Comparison of ENCODE assay signal across 22 cellular contexts in the genomic region with DNA sequence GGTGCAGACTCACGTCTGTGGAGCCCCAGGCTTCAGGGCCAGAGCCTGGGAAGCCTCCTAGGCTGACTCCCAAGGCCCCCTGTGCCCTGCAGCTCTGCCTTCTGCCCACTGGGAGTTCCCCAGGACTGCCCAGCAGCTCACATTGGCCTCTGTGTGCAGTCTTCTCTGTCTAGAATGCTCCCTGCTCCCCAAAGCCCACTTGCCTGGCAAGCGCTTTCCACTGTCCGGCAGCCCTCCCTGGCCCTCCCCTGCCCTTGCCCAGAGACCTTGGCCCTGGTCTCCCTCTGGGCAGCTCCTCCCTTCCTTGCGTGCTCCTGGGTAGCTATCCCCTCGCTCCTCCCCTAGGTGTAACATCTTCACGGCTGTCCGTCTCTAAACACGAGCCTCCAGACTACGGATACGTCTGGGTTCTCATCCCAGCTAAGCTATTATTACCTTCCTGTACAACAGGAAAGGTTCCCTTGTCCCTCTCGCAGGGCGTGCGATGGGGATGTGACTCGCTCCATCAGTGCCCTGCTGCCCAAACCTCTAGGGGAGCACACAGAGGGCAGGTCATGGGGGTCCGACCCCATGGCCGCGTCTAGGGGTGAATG.
DNase-seq lines count a peak whose midpoint lies in the region; ATAC-seq and TF ChIP-seq lines count a peak whose summit lies in the region.
"Had no signal": no experiment of that assay in that cellular context is flagged by ENCODE, and none has a peak within 500 bp of the region (broad histone marks: within the 10 kb centered on the region; RNA-seq: fewer than 3 reads in every experiment).

No MANE protein-coding gene starts in this region.

- no peak overlapping the region for H3K4me2 ChIP-seq in DND-41 (ENCODE audit: insufficient read depth, low read length)
- H3K4me2 ChIP-seq in neural progenitor cell: no peak overlapping the region

- in situ Hi-C loops in Panc1 (cut with HindIII; ENCODE audit: low pct_unique_long_range_greater_than_20kb, low sequenced_read_pairs): no loop called here

- H4K20me1 ChIP-seq in DND-41 (ENCODE audit: insufficient read depth, low read length) (no peaks in the 10 kb centered on the region), neural progenitor cell (ENCODE audit: low read depth) (no peaks in the 10 kb centered on the region)

- POLR2A ChIA-PET in Panc1 (lab: Charles Lee): no interaction called here

- no peaks in the 10 kb centered on the region for H3K79me2 ChIP-seq in DND-41 (ENCODE audit: insufficient read depth, low read length)
- no peaks in the 10 kb centered on the region for H3K79me2 ChIP-seq in neural progenitor cell (ENCODE audit: low read depth)

- no peaks in the 10 kb centered on the region for H3K27me3 ChIP-seq in DND-41 (ENCODE audit: insufficient read depth, low read length, poor library complexity)
- H3K27me3 ChIP-seq in Panc1 (ENCODE audit: control insufficient read depth, insufficient read depth, low read length): no peaks in the 10 kb centered on the region
- no peaks in the 10 kb centered on the region for H3K27me3 ChIP-seq in neural progenitor cell

- no peaks in the 10 kb centered on the region for H3K36me3 ChIP-seq in DND-41 (ENCODE audit: insufficient read depth, low read length)
- no peaks in the 10 kb centered on the region for H3K36me3 ChIP-seq in Panc1 (ENCODE audit: control insufficient read depth, insufficient read depth, low read length)
- H3K36me3 ChIP-seq in neural progenitor cell: no peaks in the 10 kb centered on the region
- H3K36me3 ChIP-seq: thoracic aorta had no signal

- no peak for ATAC-seq in DND-41 (ENCODE audit: insufficient read depth, low read depth)
- peak; percentile 70; the same call in 1 of the 2 replicates for ATAC-seq in Panc1
- ATAC-seq in HG02610 (IDR thresholded peaks at IDR 0.05; ENCODE audit: unreplicated experiment): no peak
- ATAC-seq: activated T-cell treated with anti-CD3 and anti-CD28 coated beads, Interleukin-2, amount 50 U/mL, for 72 hours had no signal

- peaks cover 5% of the 10 kb centered on the region for H3F3A ChIP-seq in neural progenitor cell (ENCODE audit: low read depth)

- H3K9me3 ChIP-seq in DND-41 (ENCODE audit: insufficient read depth, low read length, severe bottlenecking) (no peaks in the 10 kb centered on the region), Panc1 (ENCODE audit: control insufficient read depth, insufficient read depth, low read depth, low read length) (no peaks in the 10 kb centered on the region), neural progenitor cell (ENCODE audit: low read depth) (no peaks in the 10 kb centered on the region)
- H3K9me3 ChIP-seq: thoracic aorta had no signal

- peak; percentile 5 for DNase-seq in DND-41
- DNase-seq in Panc1 (ENCODE audit: low read depth, low spot score): no peak
- no peak for DNase-seq in fibroblast of mammary gland (ENCODE audit: low read depth)
- DNase-seq in neural progenitor cell (ENCODE audit: low spot score): no peak
- DNase-seq in inferior parietal cortex (ENCODE audit: extremely low spot score): no peak
- no peak for DNase-seq in activated T-cell treated with anti-CD3 and anti-CD28 coated beads for 4 hours
- no peak for DNase-seq in GOT3 (lab: John Stamatoyannopoulos, UW)
- DNase-seq: activated CD4-positive, alpha-beta memory T cell treated with anti-CD3 and anti-CD28 coated beads, Interleukin-2, amount 10 ng/mL, durations not matched to agents 7 days and 5 days; activated T-cell treated with anti-CD3 and anti-CD28 coated beads, Interleukin-2, amount 50 U/mL, for 72 hours; DMS79; foreskin melanocyte; hypothalamus; Kasumi-1; NCI-H1092; NCI-H524 treated with DMSO at 0.1 percent for 48 hours; SHP77; stimulated activated CD4-positive, alpha-beta T cell treated with anti-CD3 and anti-CD28 coated beads, Interleukin-15, amount 100 ng/mL, for 24 hours had no signal

- H3K27ac ChIP-seq in DND-41 (ENCODE audit: low read length) (peak overlapping the region; percentile 27; the same call in 1 of the 2 replicates), Panc1 (ENCODE audit: low read length) (no peak overlapping the region), neural progenitor cell (no peak overlapping the region)
- H3K27ac ChIP-seq: thoracic aorta had no signal

- H3K4me3 Mint-ChIP-seq in neural progenitor cell: no peak overlapping the region
- H3K4me3 Mint-ChIP-seq: activated CD4-positive, alpha-beta memory T cell treated with anti-CD3 and anti-CD28 coated beads, Interleukin-2, amount 10 ng/mL, durations not matched to agents 7 days and 5 days; activated naive CD4-positive, alpha-beta T cell treated with anti-CD3 and anti-CD28 coated beads, Interleukin-2, amount 50 U/mL, for 24 hours; activated T-cell treated with anti-CD3 and anti-CD28 coated beads, Interleukin-2, amount 50 U/mL, for 72 hours; CD4-positive, alpha-beta T cell; T-helper 1 cell treated with Interleukin-12 subunit alpha and Interleukin-12 subunit beta and Interleukin-4 antibody, amounts not matched to agents 30 μg/mL and 1 μg/mL, for 36 hours had no signal

- peaks cover 42% of the 10 kb centered on the region for H3K4me1 Mint-ChIP-seq in neural progenitor cell
- H3K4me1 Mint-ChIP-seq: activated naive CD4-positive, alpha-beta T cell treated with anti-CD3 and anti-CD28 coated beads, Interleukin-2, amount 50 U/mL, for 24 hours had no signal

- no TSS peak for BruUV-seq in Panc1 (replicated peaks; lab: Mats Ljungman, UMichigan)

- intact Hi-C loops in Panc1 (cut with micrococcal nuclease; ENCODE audit: unreplicated experiment): no loop called here

- no peaks in the 10 kb centered on the region for H3K9me3 Mint-ChIP-seq in neural progenitor cell
- H3K9me3 Mint-ChIP-seq: activated CD4-positive, alpha-beta memory T cell treated with anti-CD3 and anti-CD28 coated beads, Interleukin-2, amount 10 ng/mL, durations not matched to agents 7 days and 5 days; activated naive CD4-positive, alpha-beta T cell treated with anti-CD3 and anti-CD28 coated beads, Interleukin-2, amount 50 U/mL, for 24 hours; activated T-cell treated with anti-CD3 and anti-CD28 coated beads, Interleukin-2, amount 50 U/mL, for 72 hours; CD4-positive, alpha-beta T cell; T-helper 1 cell treated with Interleukin-12 subunit alpha and Interleukin-12 subunit beta and Interleukin-4 antibody, amounts not matched to agents 30 μg/mL and 1 μg/mL, for 36 hours had no signal

- H3K27ac Mint-ChIP-seq in neural progenitor cell: peak overlapping the region; percentile 90
- H3K27ac Mint-ChIP-seq: activated CD4-positive, alpha-beta memory T cell treated with anti-CD3 and anti-CD28 coated beads, Interleukin-2, amount 10 ng/mL, durations not matched to agents 7 days and 5 days; activated naive CD4-positive, alpha-beta T cell treated with anti-CD3 and anti-CD28 coated beads, Interleukin-2, amount 50 U/mL, for 24 hours; activated T-cell treated with anti-CD3 and anti-CD28 coated beads, Interleukin-2, amount 50 U/mL, for 72 hours; CD4-positive, alpha-beta T cell; T-helper 1 cell treated with Interleukin-12 subunit alpha and Interleukin-12 subunit beta and Interleukin-4 antibody, amounts not matched to agents 30 μg/mL and 1 μg/mL, for 36 hours had no signal

- H3K9ac ChIP-seq in DND-41 (ENCODE audit: low read depth, low read length) (no peak overlapping the region), neural progenitor cell (no peak overlapping the region)

- TF ChIP-seq CTCF in DND-41 (IDR thresholded peaks at IDR 0.05; ENCODE audit: borderline replicate concordance, extremely low read depth, low read length, poor library complexity, severe bottlenecking) (no peak), Panc1 (IDR thresholded peaks at IDR 0.05) (no peak), fibroblast of mammary gland (conservative IDR thresholded peaks at IDR 0.05; ENCODE audit: control insufficient read depth, insufficient read depth, low read depth, low read length) (no peak), neural progenitor cell (IDR thresholded peaks at IDR 0.05) (no peak)

- no peaks in the 10 kb centered on the region for H3K36me3 Mint-ChIP-seq in neural progenitor cell
- H3K36me3 Mint-ChIP-seq: activated naive CD4-positive, alpha-beta T cell treated with anti-CD3 and anti-CD28 coated beads, Interleukin-2, amount 50 U/mL, for 24 hours had no signal

- H3K4me3 ChIP-seq in DND-41 (ENCODE audit: low read depth in 1 of 2, low read length in 2 of 2) (no peak overlapping the region), Panc1 (ENCODE audit: low read depth in 2 of 2, low read length in 2 of 2) (peak overlapping the region in 1 of 2 experiments; percentile 19; a peak in 1 of 4 replicates), fibroblast of mammary gland (ENCODE audit: control insufficient read depth, low read depth, low read length) (peak overlapping the region; percentile 10), neural progenitor cell (no peak overlapping the region)
- H3K4me3 ChIP-seq: thoracic aorta had no signal

- peaks cover 54% of the 10 kb centered on the region for H3K4me1 ChIP-seq in DND-41 (ENCODE audit: insufficient read depth, low read length)
- 0 out of 2 replicates have a peak, but pooled peaks cover 2% of the 10 kb centered on the region for H3K4me1 ChIP-seq in Panc1 (ENCODE audit: control insufficient read depth, insufficient read depth, low read length)
- H3K4me1 ChIP-seq in neural progenitor cell: peaks cover 24% of the 10 kb centered on the region

- H2AFZ ChIP-seq in DND-41 (ENCODE audit: low read depth, low read length): no peak overlapping the region
- no peak overlapping the region for H2AFZ ChIP-seq in neural progenitor cell (replicated peaks)

- peaks cover 3% of the 10 kb centered on the region for H3K27me3 Mint-ChIP-seq in neural progenitor cell (ENCODE audit: insufficient read depth, low read depth)
- H3K27me3 Mint-ChIP-seq: activated CD4-positive, alpha-beta memory T cell treated with anti-CD3 and anti-CD28 coated beads, Interleukin-2, amount 10 ng/mL, durations not matched to agents 7 days and 5 days had no signal

- CTCF ChIA-PET in Panc1 (lab: Charles Lee): no interaction called here
